15 cellular contexts compared by ENCODE assay signal in genomic region chr22:26406118-26406517, GRCh38. TPM values are rescaled to one million over a fixed set of nuclear protein-coding genes. Genes with fewer than 3 reads are reported as not detected.
DNase-seq lines count a peak whose midpoint lies in the region.
"Had no signal": no experiment of that assay in that cellular context is flagged by ENCODE, and none has a peak within 500 bp of the region (broad histone marks: within the 10 kb centered on the region; RNA-seq: fewer than 3 reads in every experiment).

No MANE protein-coding gene starts in this region.

- H3K27ac ChIP-seq in mesendoderm (ENCODE audit: low read depth, low read length), result no peak overlapping the region
- H3K27ac ChIP-seq: lower lobe of right lung, upper lobe of right lung had no signal

- H2AK5ac ChIP-seq in mesendoderm (ENCODE audit: low read length), result no peak overlapping the region

- no peak overlapping the region for H3K23ac ChIP-seq in mesendoderm (ENCODE audit: low read length)

- H3K36me3 ChIP-seq in mesendoderm (ENCODE audit: control insufficient read depth, insufficient read depth, low read length), result no peaks in the 10 kb centered on the region
- H3K36me3 ChIP-seq: lower lobe of right lung, upper lobe of right lung had no signal

- H3K79me2 ChIP-seq in mesendoderm (ENCODE audit: control insufficient read depth, insufficient read depth, low read length), result no peaks in the 10 kb centered on the region

- H2BK5ac ChIP-seq in mesendoderm (ENCODE audit: low read length), result no peak overlapping the region

- H3K56ac ChIP-seq in mesendoderm (ENCODE audit: low read length), result no peak overlapping the region

- no peak overlapping the region for H4K8ac ChIP-seq in mesendoderm (ENCODE audit: low read depth, low read length)

- no peak overlapping the region for H4K5ac ChIP-seq in mesendoderm (ENCODE audit: low read length)

- no peaks in the 10 kb centered on the region for H3K27me3 ChIP-seq in mesendoderm (ENCODE audit: insufficient read depth, low read length, poor library complexity)

- no peak overlapping the region for H2BK120ac ChIP-seq in mesendoderm (ENCODE audit: low read depth, low read length)

- H2BK15ac ChIP-seq in mesendoderm (replicated peaks; ENCODE audit: low read depth), result no peak overlapping the region

- peaks cover 6% of the 10 kb centered on the region for H3K4me1 ChIP-seq in mesendoderm (ENCODE audit: control insufficient read depth, low read depth, low read length)
- H3K4me1 ChIP-seq: lower lobe of right lung, upper lobe of right lung had no signal

- no peak overlapping the region for H3K4me2 ChIP-seq in mesendoderm (ENCODE audit: low read length)
- H3K4me2 ChIP-seq: smooth muscle cell had no signal

- WGBS in mesendoderm (ENCODE audit: extremely low coverage, insufficient coverage, low lambda C conversion rate), result no CpG with 5 or more reads among the region's 4 CpGs

- no peak overlapping the region for H3K4ac ChIP-seq in mesendoderm (ENCODE audit: low read depth, low read length)

- H3K9ac ChIP-seq in mesendoderm (ENCODE audit: low read length), result no peak overlapping the region

- no peak overlapping the region for H3K4me3 ChIP-seq in mesendoderm (ENCODE audit: low read length)
- H3K4me3 ChIP-seq: lower lobe of right lung, smooth muscle cell, upper lobe of right lung had no signal

- no peaks in the 10 kb centered on the region for H3K79me1 ChIP-seq in mesendoderm (ENCODE audit: low read length)

- no peak overlapping the region for H3K18ac ChIP-seq in mesendoderm (ENCODE audit: low read length)

- DNase-seq in NCI-H2107 treated with DMSO at 0.1 percent for 48 hours (lab: John Stamatoyannopoulos, UW; ENCODE audit: unreplicated experiment), result peak; percentile 38
- DNase-seq in NCI-H2107 (lab: John Stamatoyannopoulos, UW), result no peak
- peak; percentile 49 for DNase-seq in M059J (ENCODE audit: low read depth)
- DNase-seq in SHP77 (lab: John Stamatoyannopoulos, UW), result peak; percentile 95 to 97
- peak; percentile 36 for DNase-seq in mesendoderm
- DNase-seq in middle frontal gyrus (ENCODE audit: extremely low spot score, low spot score), result no peak
- no peak for DNase-seq in LoVo (ENCODE audit: low spot score)
- DNase-seq in amygdala (lab: John Stamatoyannopoulos, UW), result no peak
- DNase-seq: activated CD4-positive, alpha-beta T cell treated with anti-CD3 and anti-CD28 coated beads, Interleukin-2, amount 50 U/mL, for 1 hour; activated gamma-delta T cell; Kasumi-1; lower lobe of right lung; T-cell; upper lobe of right lung had no signal

RNA-seq across cellular contexts. Expression of gene ASPHD2, which starts 22.9 kb away (rescaled TPM):
- 2.7 and 3.8 TPM in 2 replicates for total RNA-seq in M059J (2014; rRNA removed; shearing (Covaris generic))
- polyA plus RNA-seq in mesendoderm (2013, experiment 1 of 2), result 6.7 TPM
- 6.5 TPM for polyA plus RNA-seq in mesendoderm (2013, experiment 2 of 2)

Comparison
In these comparisons a context has a peak if more than half of its experiments do, and no peak if none do; other contexts are left out.
1. DNase-seq: peak in NCI-H2107 treated with DMSO at 0.1 percent for 48 hours (single experiment), M059J (single experiment), SHP77 (2 of 2) and mesendoderm (single experiment); none in NCI-H2107 (single experiment), middle frontal gyrus (single experiment), LoVo (single experiment) and amygdala (0 of 56).